ENCODE assay signal across 8 cellular contexts in the genomic region with DNA sequence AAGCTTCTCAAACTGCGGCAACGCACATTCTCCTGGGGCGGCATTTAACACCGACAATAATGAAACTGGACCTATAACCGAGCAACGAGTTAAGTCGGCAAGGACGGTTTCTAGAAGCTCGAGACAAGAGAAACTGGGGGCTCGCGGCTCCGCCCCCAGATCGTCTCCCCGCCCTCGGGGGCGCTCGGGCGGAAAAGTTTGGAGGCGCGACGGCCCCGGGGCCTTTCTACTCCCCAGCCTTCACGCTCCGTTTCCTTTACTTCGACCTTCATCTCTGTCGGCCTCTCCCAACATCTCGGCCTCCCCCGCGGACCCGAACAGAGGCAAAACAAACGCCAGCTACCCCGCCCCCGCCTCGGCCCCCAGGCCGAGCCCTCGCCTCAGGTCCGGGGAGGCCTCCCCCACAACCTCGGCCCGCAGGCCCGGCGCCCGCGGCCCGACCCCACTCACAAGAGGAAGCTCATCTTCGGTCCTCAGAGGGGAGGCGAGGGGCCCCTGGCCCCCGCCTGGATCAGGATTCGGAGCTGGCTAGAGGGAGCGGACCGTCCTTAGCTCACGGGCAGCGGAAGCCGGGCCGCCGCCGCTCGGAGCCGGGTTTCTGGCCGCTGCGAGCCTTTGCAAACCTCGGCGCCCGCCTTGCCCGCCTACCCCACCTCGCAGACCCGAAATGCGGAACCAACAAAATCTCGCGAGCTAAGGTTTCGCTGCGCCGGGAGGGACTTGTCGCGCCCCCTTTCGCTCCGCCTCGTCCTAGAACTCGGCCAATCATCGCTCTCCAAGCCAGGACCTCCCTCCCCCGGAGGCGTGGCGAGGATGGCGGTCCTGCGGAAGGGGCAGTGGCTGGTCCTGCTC. TPM values are rescaled to one million over a fixed set of nuclear protein-coding genes. Genes with fewer than 3 reads are reported as not detected.
DNase-seq lines count a peak whose midpoint lies in the region; ATAC-seq and TF ChIP-seq lines count a peak whose summit lies in the region.

TSS of gene MOB1A (minus strand) at position 669 of the 852 bp plus-strand sequence. CDS start at position 464, 205 bp downstream.

- intact Hi-C loops in esophagus muscularis mucosa (cut with DNase I): no loop called here

- DNase-seq in DMS79 treated with DMSO at 0.1 percent for 48 hours (lab: John Stamatoyannopoulos, UW) (peak; percentile 98), Karpas-422 (peak; percentile 100), RKO (ENCODE audit: low spot score) (peak; percentile 98), activated T-helper 1 cell treated with Interleukin-2 at 50 U/mL for 16 hours (ENCODE audit: low read depth) (peak; percentile 96), esophagus muscularis mucosa (ENCODE audit: extremely low spot score) (peak; percentile 99), myocyte (ENCODE audit: low read depth) (peak; percentile 99)
- peak; percentile 96 to 98 for DNase-seq in stimulated activated CD8-positive, alpha-beta memory T cell treated with anti-CD3 and anti-CD28 coated beads, Interleukin-7, amount 100 ng/mL, for 48 hours (ENCODE audit: extremely low read depth in 1 of 2, low read depth in 1 of 2)

- H3K4me1 ChIP-seq in Karpas-422 (ENCODE audit: low read length): peaks cover 76% of the 10 kb centered on the region
- H3K4me1 ChIP-seq in esophagus muscularis mucosa: peaks cover 34 to 50% (median 47%) of the 10 kb centered on the region in 4 donors

- TF ChIP-seq CTCF in esophagus muscularis mucosa (IDR thresholded peaks at IDR 0.05): no peak

- under 1% methylated on average over 39 of the region's 84 CpGs for WGBS in esophagus muscularis mucosa

- H3K4me2 ChIP-seq in Karpas-422 (ENCODE audit: low read depth, low read length, poor library complexity, severe bottlenecking): peak within 1 kb of the TSS; percentile 97

- peak within 1 kb of the TSS; percentile 84 for H3K4me3 ChIP-seq in Karpas-422 (ENCODE audit: low read length)
- peak within 1 kb of the TSS; percentile 86 to 94 (median 89) for H3K4me3 ChIP-seq in esophagus muscularis mucosa

- ATAC-seq in GM21825 (IDR thresholded peaks at IDR 0.05; ENCODE audit: unreplicated experiment): peak; percentile 80

- H3K27ac ChIP-seq in Karpas-422 (ENCODE audit: low read length): peak within 1 kb of the TSS; percentile 100
- H3K27ac ChIP-seq in esophagus muscularis mucosa (replicated peaks in 1 of 4): peak within 1 kb of the TSS; percentile 93 to 98 (median 96)

- TF ChIP-seq POLR2A in esophagus muscularis mucosa (IDR thresholded peaks at IDR 0.05; ENCODE audit: low read depth): peak; percentile 66

- H4K20me1 ChIP-seq in Karpas-422 (ENCODE audit: insufficient read depth, low read depth, low read length): peaks cover 42% of the 10 kb centered on the region

- peaks cover 32% of the 10 kb centered on the region for H3K36me3 ChIP-seq in Karpas-422 (ENCODE audit: insufficient read depth, low read length)
- H3K36me3 ChIP-seq in esophagus muscularis mucosa: no peaks in the 10 kb centered on the region

- TF ChIP-seq EP300 in esophagus muscularis mucosa (IDR thresholded peaks at IDR 0.05): no peak

- H3K9me3 ChIP-seq in Karpas-422 (ENCODE audit: low read length) (no peaks in the 10 kb centered on the region), esophagus muscularis mucosa (no peaks in the 10 kb centered on the region)

- H2AFZ ChIP-seq in Karpas-422 (ENCODE audit: low read length): no peak within 1 kb of the TSS

- H3K79me2 ChIP-seq in Karpas-422 (ENCODE audit: low read length): peaks cover 54% of the 10 kb centered on the region

- no peaks in the 10 kb centered on the region for H3K9me2 ChIP-seq in Karpas-422 (replicated peaks; ENCODE audit: insufficient read depth, low read length)

- H3K9ac ChIP-seq in Karpas-422 (ENCODE audit: low read length): peak within 1 kb of the TSS; percentile 98

- H3K27me3 ChIP-seq in Karpas-422 (ENCODE audit: low read length): no peaks in the 10 kb centered on the region
- no peaks in the 10 kb centered on the region for H3K27me3 ChIP-seq in esophagus muscularis mucosa

RNA-seq across cellular contexts. Expression of gene MOB1A, which starts in this region (rescaled TPM):
- total RNA-seq in Karpas-422 (2014; rRNA removed; shearing (Covaris generic); ENCODE audit: low replicate concordance): 221 and 542 TPM in 2 replicates
- total RNA-seq in esophagus muscularis mucosa: 100 to 1,000 TPM; 102 to 129 (median 106) TPM
- 94.5 and 96.9 TPM in 2 replicates for total RNA-seq in myocyte
- polyA plus RNA-seq in myocyte (2012): 26.2 TPM

Comparison
In these comparisons a context has a peak if more than half of its experiments do, and no peak if none do; other contexts are left out.
1. Peak in every context shown above with its lines: DNase-seq, ATAC-seq, H3K4me3 ChIP-seq and H3K27ac ChIP-seq.